In genomic region chr20:50794181-50794845, GRCh38 we compare ENCODE assay signal across 8 cellular contexts. TPM values are rescaled to one million over a fixed set of nuclear protein-coding genes. Genes with fewer than 3 reads are reported as not detected.
A peak's percentile ranks its signal among the peaks of the same experiment; 100 is the strongest.
DNase-seq lines count a peak whose midpoint lies in the region; ATAC-seq and TF ChIP-seq lines count a peak whose summit lies in the region.

No MANE protein-coding gene starts in this region.

- no peaks in the 10 kb centered on the region for H3K9me3 Mint-ChIP-seq in CD4-positive, alpha-beta T cell

- H3K27ac Mint-ChIP-seq in CD4-positive, alpha-beta T cell: peak overlapping the region; percentile 78

- POLR2A ChIA-PET in CD4-positive, alpha-beta T cell (lab: Charles Lee): interaction anchor here (0.6 to 4.0 kb wide), 26 partner anchors 8 to 678 kb away, joined by 3 to 157 read pairs (median 4); partner anchors contain the start of genes ADNP, DPM1, MOCS3 and PARD6B

- intact Hi-C loops in CD4-positive, alpha-beta T cell (cut with DNase I, micrococcal nuclease): loop anchor here (1.0 to 5.0 kb wide), 7 partner anchors 24 to 512 kb away; partner anchors contain the start of genes ADNP (in 1 of the 2), DPM1 (in 1 of the 2), MOCS3 (in 1 of the 2) and PARD6B (in 1 of the 2)
- intact Hi-C loops in stomach (cut with DNase I; ENCODE audit: low total_unique reads): no loop called here

- CTCF ChIA-PET in CD4-positive, alpha-beta T cell (lab: Charles Lee): interaction anchor here (0.6 to 2.9 kb wide), 47 partner anchors 9 to 878 kb away, joined by 3 to 65 read pairs (median 5); partner anchors contain the start of genes ADNP, DPM1 and MOCS3

- no peak overlapping the region for H3K27ac ChIP-seq in CD4-positive, alpha-beta T cell (ENCODE audit: low read depth, low read length)
- H3K27ac ChIP-seq in VCaP (peak overlapping the region; percentile 82), stomach (peak overlapping the region; percentile 27 to 85 (median 63))

- TF ChIP-seq CTCF in CD4-positive, alpha-beta T cell (IDR thresholded peaks at IDR 0.05): no peak
- TF ChIP-seq CTCF in VCaP (conservative IDR thresholded peaks at IDR 0.05): no peak
- peak in 2 of 7 experiments; percentile 22 to 29 for TF ChIP-seq CTCF in stomach (IDR thresholded peaks at IDR 0.05)

- no peak for DNase-seq in CD4-positive, alpha-beta T cell
- DNase-seq in stomach (no peak), COR-L47 (lab: John Stamatoyannopoulos, UW) (no peak), glomerular visceral epithelial cell (ENCODE audit: extremely low spot score) (no peak)
- DNase-seq in NK-92 treated with Interleukin-12 subunit alpha and Interleukin-12 subunit beta, amount 100 ng/mL, for 24 hours (lab: John Stamatoyannopoulos, UW): no peak

- H3K27me3 ChIP-seq in CD4-positive, alpha-beta T cell (ENCODE audit: control insufficient read depth, insufficient read depth, low read length): no peaks in the 10 kb centered on the region
- H3K27me3 ChIP-seq in stomach: no peaks in the 10 kb centered on the region

- no peaks in the 10 kb centered on the region for H3K9me3 ChIP-seq in CD4-positive, alpha-beta T cell (ENCODE audit: control insufficient read depth, low read length)
- no peaks in the 10 kb centered on the region for H3K9me3 ChIP-seq in stomach

- no peak for TF ChIP-seq POLR2A in stomach (IDR thresholded peaks at IDR 0.05)

- peak overlapping the region; percentile 4 for H3K4me3 ChIP-seq in iPS-11a (ENCODE audit: low read depth, low read length)
- H3K4me3 ChIP-seq in stomach: peak overlapping the region; percentile 61 to 96 (median 78)

- peak overlapping the region; percentile 80 for H3K4me3 Mint-ChIP-seq in CD4-positive, alpha-beta T cell

- WGBS in stomach, 5 donors: 13 to 28% (median 17%) methylated on average over 34 to 35 of the region's 35 CpGs

- peaks cover 10% of the 10 kb centered on the region for H3K36me3 Mint-ChIP-seq in CD4-positive, alpha-beta T cell (ENCODE audit: low read depth)

- H3K36me3 ChIP-seq in stomach: no peaks in the 10 kb centered on the region

- no peaks in the 10 kb centered on the region for H3K27me3 Mint-ChIP-seq in CD4-positive, alpha-beta T cell

- TF ChIP-seq EP300 in stomach (IDR thresholded peaks at IDR 0.05): no peak

- peaks cover 18 to 55% (median 34%) of the 10 kb centered on the region in 4 donors for H3K4me1 ChIP-seq in stomach

- H3K4me1 Mint-ChIP-seq in CD4-positive, alpha-beta T cell (ENCODE audit: low read depth): peaks cover 15% of the 10 kb centered on the region

- ATAC-seq in CD4-positive, alpha-beta T cell (ENCODE audit: poor library complexity): peak; percentile 1
- peak; percentile 10 for ATAC-seq in GM21737 (IDR thresholded peaks at IDR 0.05; ENCODE audit: unreplicated experiment)

RNA-seq across cellular contexts. Expression of gene BCAS4, which starts 0.5 kb away (rescaled TPM):
- total RNA-seq in CD4-positive, alpha-beta T cell: 10 to 100 TPM; 19.0 to 20.9 TPM
- total RNA-seq in stomach: 1 to 10 TPM in 3 of 5 donors, under 1 TPM in 1, not detected in 1; under 0.01 to 2.8 (median 1.9) TPM
- polyA plus RNA-seq in stomach: 1 to 10 TPM in 2 of 3 donors, under 1 TPM in 1; 0.46 to 7.2 (median 5.6) TPM

Comparison
In these comparisons a context has a peak if more than half of its experiments do, and no peak if none do; other contexts are left out.
1. RNA of gene BCAS4, which starts 0.5 kb away (total RNA-seq): 19.0 to 20.9 TPM in CD4-positive, alpha-beta T cell; under 0.01 to 2.8 TPM in stomach; every median in the first group is over 4 times any median in the second.